ENCODE assay signal across 19 cellular contexts in genomic region chr11:124916370-124916710, GRCh38. TPM values are rescaled to one million over a fixed set of nuclear protein-coding genes. Genes with fewer than 3 reads are reported as not detected.
"Had no signal": no experiment of that assay in that cellular context is flagged by ENCODE, and none has a peak within 500 bp of the region (broad histone marks: within the 10 kb centered on the region; RNA-seq: fewer than 3 reads in every experiment).

No MANE protein-coding gene starts in this region.

- H3K4me3 ChIP-seq: gastroesophageal sphincter, left ventricle myocardium inferior, lower lobe of right lung, psoas muscle, sigmoid colon, skin epidermis, testis, tibial nerve had no signal

- H3K9me3 ChIP-seq: psoas muscle, sigmoid colon, testis, tibial nerve had no signal

- DNase-seq: effector CD4-positive, alpha-beta T cell; immature natural killer cell; left cardiac atrium; left ventricle myocardium inferior; lower lobe of right lung; naive B cell; occipital lobe; psoas muscle; retina; sigmoid colon; stimulated activated CD4-positive, alpha-beta T cell treated with anti-CD3 and anti-CD28 coated beads, Interleukin-2, amount 100 ng/mL, for 24 hours; stimulated activated naive CD4-positive, alpha-beta T cell treated with Interleukin-2 at 50 U/mL for 16 hours; testis had no signal

- H3K27me3 ChIP-seq: testis, tibial nerve had no signal

- H3K4me1 ChIP-seq: psoas muscle had no signal

- H3K27ac ChIP-seq: gastroesophageal sphincter, left ventricle myocardium inferior, lower lobe of right lung, psoas muscle, sigmoid colon, skin epidermis, testis, tibial nerve had no signal

- H3K36me3 ChIP-seq: gastroesophageal sphincter, left ventricle myocardium inferior, lower lobe of right lung, sigmoid colon, tibial nerve had no signal

- ATAC-seq: esophagus mucosa, gastroesophageal sphincter, left cardiac atrium, lower lobe of right lung, psoas muscle had no signal

RNA-seq across cellular contexts. Expression of gene HEPN1, which starts 2.7 kb away (rescaled TPM):
- total RNA-seq: esophagus mucosa, fibroblast of villous mesenchyme, left cardiac atrium, left ventricle myocardium inferior, lower lobe of right lung, occipital lobe, psoas muscle, sigmoid colon, testis, tibial nerve, ureter had no signal

RNA-seq across cellular contexts. Expression of gene HEPACAM, which starts 19.5 kb away (rescaled TPM):
- total RNA-seq: esophagus mucosa, left ventricle myocardium inferior, lower lobe of right lung had no signal
